ENCODE assay signal across 7 cellular contexts in the genomic region with DNA sequence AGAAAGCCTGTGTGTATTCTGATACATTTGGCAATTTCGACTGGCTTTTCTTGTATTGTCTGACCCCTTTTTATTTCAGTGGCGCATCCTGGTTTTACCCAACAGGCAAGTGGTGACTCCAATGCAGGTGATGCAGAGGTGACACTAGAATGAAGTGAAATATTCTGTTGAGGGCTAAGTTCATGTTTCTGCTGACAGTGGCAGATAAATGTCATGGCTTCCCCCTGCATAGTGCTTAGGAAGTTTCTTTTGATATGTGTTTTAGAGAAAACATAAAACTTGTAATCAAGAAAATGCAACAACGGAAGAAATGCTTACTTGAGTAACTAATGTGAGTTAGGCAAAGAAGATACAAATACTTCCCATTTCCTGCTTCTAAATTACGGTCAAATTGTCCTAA. TPM values are rescaled to one million over a fixed set of nuclear protein-coding genes. Genes with fewer than 3 reads are reported as not detected.
DNase-seq lines count a peak whose midpoint lies in the region; ATAC-seq and TF ChIP-seq lines count a peak whose summit lies in the region.
"Not testable (repeated sequence)": the region's sequence is repeated elsewhere in the genome, so short reads cannot be mapped to it uniquely, and the experiment has no call there.

No MANE protein-coding gene starts in this region.

- H3K79me2 ChIP-seq in Karpas-422 (ENCODE audit: low read length), result peaks cover 42% of the 10 kb centered on the region

- not testable (repeated sequence) for TF ChIP-seq CTCF in HEK293 (tag by site-specific recombination; IDR thresholded peaks at IDR 0.05); neutrophil (IDR thresholded peaks at IDR 0.05)

- H3K4me1 Mint-ChIP-seq in CD4-positive, alpha-beta memory T cell, result peaks cover 58 to 87% (median 72%) of the 10 kb centered on the region in 4 donors
- H3K4me1 Mint-ChIP-seq in activated CD8-positive, alpha-beta memory T cell treated with anti-CD3 and anti-CD28 coated beads, Interleukin-2, amount 10 ng/mL, durations not matched to agents 7 days and 5 days, result peaks cover 55% of the 10 kb centered on the region
- H3K4me1 Mint-ChIP-seq in immature natural killer cell, result peaks cover 62 to 88% of the 10 kb centered on the region in 2 donors

- H3K36me3 ChIP-seq in CD4-positive, alpha-beta memory T cell (ENCODE audit: insufficient read depth, low read length); HEK293 (ENCODE audit: control insufficient read depth in 2 of 2, insufficient read depth in 1 of 2, low read length in 2 of 2); Karpas-422 (ENCODE audit: insufficient read depth, low read length); SK-N-MC (ENCODE audit: insufficient read depth, low read length); neutrophil: not testable (repeated sequence)

- not testable (repeated sequence) for H3K9me3 ChIP-seq in CD4-positive, alpha-beta memory T cell (ENCODE audit: control insufficient read depth in 1 of 2, low read length in 2 of 2); HEK293 (ENCODE audit: control insufficient read depth, insufficient read depth, low read depth, low read length); Karpas-422 (ENCODE audit: low read length); SK-N-MC (ENCODE audit: low read depth, low read length); neutrophil

- not testable (repeated sequence) for H2AFZ ChIP-seq in Karpas-422 (ENCODE audit: low read length)

- H4K20me1 ChIP-seq in Karpas-422 (ENCODE audit: insufficient read depth, low read depth, low read length), result not testable (repeated sequence)

- H3K27ac ChIP-seq in CD4-positive, alpha-beta memory T cell (ENCODE audit: low read depth, low read length); HEK293 (ENCODE audit: extremely low read depth, low read depth, low read length); Karpas-422 (ENCODE audit: low read length): not testable (repeated sequence)
- H3K27ac ChIP-seq in SK-N-MC (peak overlapping the region; percentile 19; the same call in 1 of the 2 replicates), neutrophil (peak overlapping the region; percentile 71)

- H3K27me3 ChIP-seq in CD4-positive, alpha-beta memory T cell (ENCODE audit: insufficient read depth, low read length); Karpas-422 (ENCODE audit: low read length); neutrophil: not testable (repeated sequence)

- not testable (repeated sequence) for H3K4me2 ChIP-seq in Karpas-422 (ENCODE audit: low read depth, low read length, poor library complexity, severe bottlenecking)

- DNase-seq in CD4-positive, alpha-beta memory T cell; SK-N-MC (ENCODE audit: low read depth, low spot score); activated CD8-positive, alpha-beta memory T cell treated with anti-CD3 and anti-CD28 coated beads, Interleukin-2, amount 10 ng/mL, durations not matched to agents 7 days and 5 days; immature natural killer cell: not testable (repeated sequence)
- peak; percentile 26 for DNase-seq in Karpas-422

- not testable (repeated sequence) for H3K4me3 ChIP-seq in CD4-positive, alpha-beta memory T cell (ENCODE audit: low read length in 2 of 2); HEK293 (ENCODE audit: low read depth, low read length); Karpas-422 (ENCODE audit: low read length)
- H3K4me3 ChIP-seq in SK-N-MC, result peak overlapping the region; percentile 48
- H3K4me3 ChIP-seq in neutrophil (ENCODE audit: low read depth in 1 of 2, low read length in 1 of 2), result peak overlapping the region in 1 of 2 experiments; percentile 4

- H3K36me3 Mint-ChIP-seq in CD4-positive, alpha-beta memory T cell, result peaks cover 35 to 50% of the 10 kb centered on the region in 2 donors
- peaks cover 45% of the 10 kb centered on the region for H3K36me3 Mint-ChIP-seq in activated CD8-positive, alpha-beta memory T cell treated with anti-CD3 and anti-CD28 coated beads, Interleukin-2, amount 10 ng/mL, durations not matched to agents 7 days and 5 days
- H3K36me3 Mint-ChIP-seq in immature natural killer cell, result not testable (repeated sequence)

- H3K27me3 Mint-ChIP-seq in CD4-positive, alpha-beta memory T cell; activated CD8-positive, alpha-beta memory T cell treated with anti-CD3 and anti-CD28 coated beads, Interleukin-2, amount 10 ng/mL, durations not matched to agents 7 days and 5 days; immature natural killer cell (ENCODE audit: low read depth in 3 of 3): not testable (repeated sequence)

- CTCF ChIA-PET in CD4-positive, alpha-beta memory T cell (lab: Charles Lee; ENCODE audit: partially characterized antibody); HEK293 (lab: Yijun Ruan, JAX); activated CD8-positive, alpha-beta memory T cell treated with anti-CD3 and anti-CD28 coated beads, Interleukin-2, amount 10 ng/mL, durations not matched to agents 7 days and 5 days (lab: Charles Lee): not testable (repeated sequence)

- intact Hi-C loops in CD4-positive, alpha-beta memory T cell (cut with micrococcal nuclease), result not testable (repeated sequence)

- POLR2A ChIA-PET in CD4-positive, alpha-beta memory T cell (lab: Charles Lee; ENCODE audit: partially characterized antibody), result interaction anchor here (1.6 kb wide), 1 partner anchor 55 kb away, joined by 3 read pairs; no protein-coding TSS in a partner anchor
- POLR2A ChIA-PET in HEK293 (lab: Yijun Ruan, JAX), result not testable (repeated sequence)

- H3K9ac ChIP-seq in Karpas-422 (ENCODE audit: low read length); SK-N-MC (ENCODE audit: insufficient read length): not testable (repeated sequence)

- H3K4me1 ChIP-seq in CD4-positive, alpha-beta memory T cell (ENCODE audit: insufficient read depth, low read length), result peaks cover 91% of the 10 kb centered on the region
- H3K4me1 ChIP-seq in HEK293 (ENCODE audit: control insufficient read depth, insufficient read depth, low read length) (peaks cover 22% of the 10 kb centered on the region), Karpas-422 (ENCODE audit: low read length) (peaks cover 63% of the 10 kb centered on the region), neutrophil (ENCODE audit: control insufficient read depth in 1 of 2, insufficient read depth in 1 of 2, low read depth in 1 of 2, low read length in 1 of 2) (peaks cover 26 to 45% of the 10 kb centered on the region in 2 experiments)

- not testable (repeated sequence) for H3K9me2 ChIP-seq in Karpas-422 (replicated peaks; ENCODE audit: insufficient read depth, low read length)

- peak overlapping the region in 6 of 8 donors; percentile 13 to 77 (median 40) for H3K4me3 Mint-ChIP-seq in CD4-positive, alpha-beta memory T cell
- not testable (repeated sequence) for H3K4me3 Mint-ChIP-seq in activated CD8-positive, alpha-beta memory T cell treated with anti-CD3 and anti-CD28 coated beads, Interleukin-2, amount 10 ng/mL, durations not matched to agents 7 days and 5 days
- H3K4me3 Mint-ChIP-seq in immature natural killer cell, result peak overlapping the region; percentile 50 to 80 (median 59)

- H3K27ac Mint-ChIP-seq in CD4-positive, alpha-beta memory T cell, result peak overlapping the region in 6 of 7 donors; percentile 19 to 78 (median 69)
- H3K27ac Mint-ChIP-seq in activated CD8-positive, alpha-beta memory T cell treated with anti-CD3 and anti-CD28 coated beads, Interleukin-2, amount 10 ng/mL, durations not matched to agents 7 days and 5 days, result peak overlapping the region; percentile 0
- peak overlapping the region; percentile 73 to 88 (median 86) for H3K27ac Mint-ChIP-seq in immature natural killer cell

- not testable (repeated sequence) for ATAC-seq in activated CD8-positive, alpha-beta memory T cell treated with anti-CD3 and anti-CD28 coated beads, Interleukin-2, amount 10 ng/mL, durations not matched to agents 7 days and 5 days

- not testable (repeated sequence) for H3K9me3 Mint-ChIP-seq in CD4-positive, alpha-beta memory T cell; activated CD8-positive, alpha-beta memory T cell treated with anti-CD3 and anti-CD28 coated beads, Interleukin-2, amount 10 ng/mL, durations not matched to agents 7 days and 5 days (ENCODE audit: low read depth); immature natural killer cell

RNA-seq across cellular contexts. Expression of a gene that starts 13.1 kb away (rescaled TPM):
- total RNA-seq in CD4-positive, alpha-beta memory T cell, result 100 to 1,000 TPM; 177 to 184 TPM
- 10 to 100 TPM; 89.5 to 94.6 TPM for polyA plus RNA-seq in CD4-positive, alpha-beta memory T cell
- total RNA-seq in Karpas-422 (2014; rRNA removed; shearing (Covaris generic); ENCODE audit: low replicate concordance), result 22.0 and 31.5 TPM in 2 replicates
- total RNA-seq in activated CD8-positive, alpha-beta memory T cell treated with anti-CD3 and anti-CD28 coated beads, Interleukin-2, amount 10 ng/mL, durations not matched to agents 7 days and 5 days, result 100 to 1,000 TPM in 1 of 2 experiments, 10 to 100 TPM in 1; 79.8 to 128 TPM
- polyA plus RNA-seq in immature natural killer cell, result 100 to 1,000 TPM in 2 of 3 donors, 10 to 100 TPM in 1; 93.9 to 150 (median 113) TPM

Comparison
In these comparisons a context has a peak if more than half of its experiments do, and no peak if none do; other contexts are left out.
1. H3K27ac Mint-ChIP-seq: peak in every context shown above with its lines; median percentile 86 in immature natural killer cell; 69 in CD4-positive, alpha-beta memory T cell; 0 in activated CD8-positive, alpha-beta memory T cell treated with anti-CD3 and anti-CD28 coated beads, Interleukin-2, amount 10 ng/mL, durations not matched to agents 7 days and 5 days.